In the genomic region with DNA sequence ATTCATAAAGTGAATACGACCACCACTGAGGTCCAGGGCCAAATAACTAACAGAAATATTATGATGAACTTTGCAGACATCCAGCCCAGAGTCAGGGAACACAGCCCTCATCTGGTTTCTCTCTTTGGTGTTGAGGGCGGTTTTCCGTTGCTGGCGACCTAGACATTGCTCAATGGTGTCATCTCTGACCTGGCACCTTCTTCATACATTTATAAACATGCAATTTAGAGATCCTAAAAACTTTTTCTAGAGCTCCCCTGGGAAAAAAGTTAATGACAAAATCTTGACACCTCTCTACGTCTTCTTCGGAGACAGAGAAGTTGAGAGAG, we compare ENCODE assay signal across 9 cellular contexts. TPM values are rescaled to one million over a fixed set of nuclear protein-coding genes. Genes with fewer than 3 reads are reported as not detected.
A peak's percentile ranks its signal among the peaks of the same experiment; 100 is the strongest.
DNase-seq lines count a peak whose midpoint lies in the region; ATAC-seq, FAIRE-seq and TF ChIP-seq lines count a peak whose summit lies in the region.
"Had no signal": no experiment of that assay in that cellular context is flagged by ENCODE, and none has a peak within 500 bp of the region (broad histone marks: within the 10 kb centered on the region; RNA-seq: fewer than 3 reads in every experiment).

No MANE protein-coding gene starts in this region.

- H3K27me3 ChIP-seq in DND-41 (ENCODE audit: insufficient read depth, low read length, poor library complexity) (peaks cover 20% of the 10 kb centered on the region), PC-3 (ENCODE audit: low read length) (no peaks in the 10 kb centered on the region), H1 (replicated peaks in 1 of 4; ENCODE audit: control insufficient read depth in 3 of 4, extremely low read depth in 1 of 4, insufficient read depth in 3 of 4, low read length in 3 of 4) (no peaks in the 10 kb centered on the region), neural progenitor cell (no peaks in the 10 kb centered on the region)

- no peak for FAIRE-seq in H1 (lab: Jason Lieb, UNC)

- H3K4me1 Mint-ChIP-seq in neural progenitor cell: peaks cover 29% of the 10 kb centered on the region

- H3K27me3 Mint-ChIP-seq in neural progenitor cell (ENCODE audit: insufficient read depth, low read depth): peaks cover 4% of the 10 kb centered on the region

- peaks cover 24% of the 10 kb centered on the region for H3K79me2 ChIP-seq in DND-41 (ENCODE audit: insufficient read depth, low read length)
- H3K79me2 ChIP-seq in PC-3 (ENCODE audit: low read length): peaks cover 11% of the 10 kb centered on the region; the same call in 1 of the 2 replicates
- peaks cover 18 to 46% of the 10 kb centered on the region in 2 experiments for H3K79me2 ChIP-seq in H1 (ENCODE audit: control insufficient read depth in 1 of 2, insufficient read depth in 2 of 2, low read length in 2 of 2)
- peaks cover 47% of the 10 kb centered on the region for H3K79me2 ChIP-seq in neural progenitor cell (ENCODE audit: low read depth)

- no peaks in the 10 kb centered on the region for H3F3A ChIP-seq in PC-3 (ENCODE audit: low read length, unreplicated experiment)
- peaks cover 19% of the 10 kb centered on the region for H3F3A ChIP-seq in neural progenitor cell (ENCODE audit: low read depth)

- WGBS in H1 (ENCODE audit: extremely low coverage in 1 of 2, insufficient coverage in 1 of 2, insufficient read length in 1 of 2, insufficient replicate concordance in 2 of 2, low coverage in 1 of 2, low lambda C conversion rate in 2 of 2, missing lambda C conversion rate in 1 of 2), 2 experiments: 40% methylated on average over 6 of the region's 6 CpGs; no CpG with 5 or more reads in 1 of the 2 experiments

- peaks cover 4% of the 10 kb centered on the region for H3K36me3 Mint-ChIP-seq in neural progenitor cell

- H2BK20ac ChIP-seq in H1 (ENCODE audit: low read length): no peak overlapping the region

- H2BK120ac ChIP-seq in H1 (replicated peaks; ENCODE audit: low read depth, low read length): no peak overlapping the region

- H4K5ac ChIP-seq in H1 (ENCODE audit: insufficient read length, low read depth, low read length): no peak overlapping the region

- no peak overlapping the region for H3K14ac ChIP-seq in H1 (ENCODE audit: insufficient read length)

- H3K56ac ChIP-seq in H1 (replicated peaks; ENCODE audit: insufficient read length, low read depth, low read length): no peak overlapping the region

- intact Hi-C loops in PC-3 (cut with micrococcal nuclease): loop anchor here (1.0 kb wide), 1 partner anchor 40 kb away; no protein-coding TSS in a partner anchor

- peaks cover 13% of the 10 kb centered on the region for H3K23me2 ChIP-seq in H1 (ENCODE audit: low read depth, low read length)

- POLR2A ChIA-PET in PC-3 (lab: Charles Lee; ENCODE audit: unreplicated experiment): interaction anchor here (0.7 kb wide), 1 partner anchor 40 kb away, joined by 4 read pairs; no protein-coding TSS in a partner anchor
- POLR2A ChIA-PET in H1 (lab: Charles Lee; ENCODE audit: partially characterized antibody): interaction anchor here (0.6 to 2.2 kb wide), 19 partner anchors 9 to 267 kb away, joined by 3 to 55 read pairs (median 4); partner anchors contain the start of genes DNA2 and SLC25A16

- H3K9ac ChIP-seq in DND-41 (ENCODE audit: low read depth, low read length) (peak overlapping the region; percentile 89), PC-3 (ENCODE audit: low read length) (no peak overlapping the region), H1 (replicated peaks in 1 of 4; ENCODE audit: extremely low read depth in 1 of 4, low read depth in 3 of 4, low read length in 3 of 4) (no peak overlapping the region), neural progenitor cell (no peak overlapping the region)

- DNase-seq in DND-41 (no peak), PC-3 (no peak), H1 (ENCODE audit: low read depth in 1 of 2, low spot score in 2 of 2) (no peak), neural progenitor cell (ENCODE audit: low spot score) (no peak), NAMALWA (ENCODE audit: low spot score) (no peak), T1000 (lab: John Stamatoyannopoulos, UW) (no peak), NCI-H69 (lab: John Stamatoyannopoulos, UW) (no peak)

- H3K4me1 ChIP-seq in DND-41 (ENCODE audit: insufficient read depth, low read length): peaks cover 45% of the 10 kb centered on the region
- no peaks in the 10 kb centered on the region for H3K4me1 ChIP-seq in PC-3 (ENCODE audit: insufficient read depth, low read length)
- H3K4me1 ChIP-seq in H1 (replicated peaks in 1 of 4; ENCODE audit: control insufficient read depth in 3 of 4, insufficient read depth in 4 of 4, low read length in 3 of 4): peaks cover 0 to 13% (median 2%) of the 10 kb centered on the region in 4 experiments; a peak in 3 of 7 replicates
- peaks cover 13% of the 10 kb centered on the region for H3K4me1 ChIP-seq in neural progenitor cell
- H3K4me1 ChIP-seq: foreskin keratinocyte had no signal

- H3K9me3 ChIP-seq in DND-41 (ENCODE audit: insufficient read depth, low read length, severe bottlenecking) (no peaks in the 10 kb centered on the region), PC-3 (ENCODE audit: low read length) (no peaks in the 10 kb centered on the region), H1 (ENCODE audit: insufficient read depth in 2 of 2, low read depth in 1 of 2, low read length in 1 of 2) (no peaks in the 10 kb centered on the region), neural progenitor cell (ENCODE audit: low read depth) (no peaks in the 10 kb centered on the region)

- no peaks in the 10 kb centered on the region for H3K9me3 Mint-ChIP-seq in neural progenitor cell

- H3K4me3 Mint-ChIP-seq in neural progenitor cell: peak overlapping the region; percentile 95

- no peak overlapping the region for H2AK5ac ChIP-seq in H1 (ENCODE audit: low read depth, low read length)

- no peak for TF ChIP-seq EP300 in H1 (IDR thresholded peaks at IDR 0.05; ENCODE audit: borderline replicate concordance in 1 of 2, low read depth in 2 of 2, low read length in 2 of 2)

- H4K8ac ChIP-seq in H1 (ENCODE audit: extremely low read depth, insufficient read depth, low read length): no peak overlapping the region

- ATAC-seq in DND-41 (ENCODE audit: insufficient read depth, low read depth): peak; percentile 12; the same call in 2 of the 3 replicates
- ATAC-seq in PC-3: peak; percentile 40
- ATAC-seq in GM18873 (IDR thresholded peaks at IDR 0.05; ENCODE audit: low FRiP score, unreplicated experiment): no peak

- H3K23ac ChIP-seq in H1 (ENCODE audit: insufficient read length): no peak overlapping the region

- H3K4me2 ChIP-seq in DND-41 (ENCODE audit: insufficient read depth, low read length) (peak overlapping the region; percentile 76), PC-3 (ENCODE audit: low read length) (peak overlapping the region; percentile 92), H1 (ENCODE audit: insufficient read depth in 1 of 2, low read depth in 2 of 2, low read length in 2 of 2) (peak overlapping the region; percentile 84 to 91), neural progenitor cell (peak overlapping the region; percentile 100)

- H3K27ac Mint-ChIP-seq in neural progenitor cell: peak overlapping the region; percentile 4

- H4K20me1 ChIP-seq in DND-41 (ENCODE audit: insufficient read depth, low read length): no peaks in the 10 kb centered on the region
- H4K20me1 ChIP-seq in PC-3 (ENCODE audit: low read length): no peaks in the 10 kb centered on the region
- H4K20me1 ChIP-seq in H1 (replicated peaks in 1 of 2; ENCODE audit: control insufficient read depth in 1 of 2, insufficient read depth in 2 of 2, low read length in 2 of 2): peaks cover 0 to 2% of the 10 kb centered on the region in 2 experiments
- peaks cover 23% of the 10 kb centered on the region for H4K20me1 ChIP-seq in neural progenitor cell (ENCODE audit: low read depth)

- no peak for TF ChIP-seq RAD21 in H1 (IDR thresholded peaks at IDR 0.05 in 1 of 2, conservative IDR thresholded peaks at IDR 0.05 in 1 of 2; ENCODE audit: low read depth in 2 of 2, low read length in 2 of 2)

- H3K4ac ChIP-seq in H1 (replicated peaks; ENCODE audit: insufficient read length, low read depth, low read length): no peak overlapping the region

- CTCF ChIA-PET in PC-3 (lab: Charles Lee) (interaction anchor here (0.6 to 1.0 kb wide), 3 partner anchors 9 to 79 kb away, joined by 3 to 5 read pairs (median 4); no protein-coding TSS in a partner anchor), H1 (lab: Charles Lee; ENCODE audit: partially characterized antibody) (interaction anchor here (0.6 to 1.4 kb wide), 5 partner anchors 9 to 1313 kb away, joined by 3 to 6 read pairs (median 4); no protein-coding TSS in a partner anchor)

- H4K91ac ChIP-seq in H1 (replicated peaks; ENCODE audit: insufficient read length, low read length): no peak overlapping the region

- H3K18ac ChIP-seq in H1 (ENCODE audit: extremely low read depth, low read length): no peak overlapping the region

- H3K79me1 ChIP-seq in H1 (ENCODE audit: low read depth, low read length): peaks cover 3% of the 10 kb centered on the region; the same call in 1 of the 2 replicates

- no peaks in the 10 kb centered on the region for H3K9me2 ChIP-seq in PC-3 (replicated peaks; ENCODE audit: low read length)

- H2BK15ac ChIP-seq in H1 (ENCODE audit: low read length): no peak overlapping the region

- H2BK12ac ChIP-seq in H1 (ENCODE audit: low read depth, low read length): no peak overlapping the region

- no peak for TF ChIP-seq POLR2A in H1 (IDR thresholded peaks at IDR 0.05; ENCODE audit: control extremely low read depth in 1 of 2, low read depth in 2 of 2, low read length in 2 of 2)

- H2BK5ac ChIP-seq in H1 (ENCODE audit: low read depth, low read length): peak overlapping the region; percentile 16; the same call in 1 of the 2 replicates

- H3K36me3 ChIP-seq in DND-41 (ENCODE audit: insufficient read depth, low read length): no peaks in the 10 kb centered on the region; the same call in 1 of the 2 replicates
- no peaks in the 10 kb centered on the region for H3K36me3 ChIP-seq in PC-3 (ENCODE audit: low read depth, low read length)
- 0 out of 8 replicates have a peak, but pooled peaks cover 0 to 3% (median 0%) of the 10 kb centered on the region in 4 experiments for H3K36me3 ChIP-seq in H1 (ENCODE audit: control insufficient read depth in 2 of 4, insufficient read depth in 4 of 4, low read length in 3 of 4)
- H3K36me3 ChIP-seq in neural progenitor cell: no peaks in the 10 kb centered on the region

- BruUV-seq in PC-3 (replicated peaks; lab: Mats Ljungman, UMichigan): no TSS peak

- H3K27ac ChIP-seq in DND-41 (ENCODE audit: low read length) (peak overlapping the region; percentile 57; the same call in 1 of the 2 replicates), PC-3 (ENCODE audit: low read length) (no peak overlapping the region), H1 (ENCODE audit: low read depth, low read length) (no peak overlapping the region), neural progenitor cell (no peak overlapping the region)
- H3K27ac ChIP-seq: foreskin keratinocyte had no signal

- no peak for TF ChIP-seq CTCF in DND-41 (IDR thresholded peaks at IDR 0.05; ENCODE audit: borderline replicate concordance, extremely low read depth, low read length, poor library complexity, severe bottlenecking)
- TF ChIP-seq CTCF in PC-3 (conservative IDR thresholded peaks at IDR 0.05; ENCODE audit: low read depth, low read length): no peak
- no peak for TF ChIP-seq CTCF in H1 (IDR thresholded peaks at IDR 0.05; ENCODE audit: control extremely low read depth in 1 of 3, insufficient read depth in 1 of 3, low read depth in 1 of 3, low read length in 3 of 3)
- no peak for TF ChIP-seq CTCF in neural progenitor cell (IDR thresholded peaks at IDR 0.05)

- H3K4me3 ChIP-seq in DND-41 (ENCODE audit: low read depth in 1 of 2, low read length in 2 of 2) (peak overlapping the region; percentile 67 to 97; a peak in 3 of 4 replicates), PC-3 (ENCODE audit: low read length) (peak overlapping the region; percentile 96), H1 (ENCODE audit: extremely low read depth in 1 of 4, insufficient read depth in 2 of 4, low read depth in 3 of 4, low read length in 4 of 4) (peak overlapping the region; percentile 88 to 98 (median 94)), neural progenitor cell (peak overlapping the region; percentile 89)

- H2AFZ ChIP-seq in DND-41 (ENCODE audit: low read depth, low read length) (peak overlapping the region; percentile 95), PC-3 (ENCODE audit: low read length) (peak overlapping the region; percentile 97), H1 (ENCODE audit: low read length) (0 out of 2 replicates have a peak overlapping the region, but pooled peaks have one; percentile 7), neural progenitor cell (replicated peaks) (peak overlapping the region; percentile 4)

RNA-seq across cellular contexts. Expression of gene TET1, which starts 0.3 kb away (rescaled TPM):
- total RNA-seq in PC-3 (2014; rRNA removed) (2.3 and 3.0 TPM in 2 replicates), neural progenitor cell (ENCODE audit: low replicate concordance) (47.9 and 67.3 TPM in 2 replicates)
- total RNA-seq in H1 (2021; fragmentation: NEBNext Ultra II Directional; extraction: Animal tissue kit (Norgen Biotek cat#: 25700)): 68.5 and 69.3 TPM in 2 replicates
- 10.3 and 15.2 TPM in 2 replicates for polyA plus RNA-seq in H1 (2011; rRNA removed)
- 12.2 TPM for polyA plus RNA-seq in H1 (2011; cell fraction: cytosol; rRNA removed)
- 38.0 TPM for polyA plus RNA-seq in H1 (2011; cell fraction: nucleus; rRNA removed)
- polyA plus RNA-seq in H1 (2012, experiment 1 of 2): 14.1 to 23.4 TPM (median 18.2 TPM) in 4 replicates
- 1.4 TPM for polyA plus RNA-seq in H1 (2012, experiment 2 of 2)
- 33.6 TPM for polyA plus RNA-seq in H1 (2013, experiment 1 of 2)
- polyA plus RNA-seq in H1 (2013, experiment 2 of 2): 28.9 TPM
- 108 and 130 TPM in 2 replicates for polyA minus RNA-seq in H1 (2011; rRNA and poly(A)+ RNA removed)
- polyA minus RNA-seq in H1 (2011; cell fraction: cytosol; rRNA and poly(A)+ RNA removed): 44.9 TPM
- 245 TPM for polyA minus RNA-seq in H1 (2011; cell fraction: nucleus; rRNA and poly(A)+ RNA removed)

RNA-seq across cellular contexts. Expression of gene SLC25A16, which starts 32.5 kb away (rescaled TPM):
- total RNA-seq in PC-3 (2014; rRNA removed): 21.9 and 22.0 TPM in 2 replicates
- 9.9 and 12.0 TPM in 2 replicates for total RNA-seq in H1 (2021; fragmentation: NEBNext Ultra II Directional; extraction: Animal tissue kit (Norgen Biotek cat#: 25700))
- 2.9 and 6.6 TPM in 2 replicates for polyA plus RNA-seq in H1 (2011; rRNA removed)
- 5.9 TPM for polyA plus RNA-seq in H1 (2011; cell fraction: cytosol; rRNA removed)
- 4.9 TPM for polyA plus RNA-seq in H1 (2011; cell fraction: nucleus; rRNA removed)
- polyA plus RNA-seq in H1 (2012, experiment 1 of 2): 5.2 to 8.3 TPM (median 5.4 TPM) in 4 replicates
- 2.0 TPM for polyA plus RNA-seq in H1 (2012, experiment 2 of 2)
- 4.8 TPM for polyA plus RNA-seq in H1 (2013, experiment 1 of 2)
- 4.6 TPM for polyA plus RNA-seq in H1 (2013, experiment 2 of 2)
- 8.1 and 8.9 TPM in 2 replicates for polyA minus RNA-seq in H1 (2011; rRNA and poly(A)+ RNA removed)
- 13.1 TPM for polyA minus RNA-seq in H1 (2011; cell fraction: cytosol; rRNA and poly(A)+ RNA removed)
- polyA minus RNA-seq in H1 (2011; cell fraction: nucleus; rRNA and poly(A)+ RNA removed): 10.6 TPM
- 6.5 and 7.7 TPM in 2 replicates for total RNA-seq in neural progenitor cell (ENCODE audit: low replicate concordance)

Comparison
In these comparisons a context has a peak if more than half of its experiments do, and no peak if none do; other contexts are left out.
1. H2AFZ ChIP-seq: peak in every context shown above with its lines; median percentile 97 in PC-3; 95 in DND-41; 7 in H1; 4 in neural progenitor cell.
2. RNA of gene TET1, which starts 0.3 kb away (total RNA-seq): 68.5 to 69.3 TPM in H1 and 47.9 to 67.3 TPM in neural progenitor cell; 2.3 to 3.0 TPM in PC-3; every median in the first group is over 10 times any median in the second.
3. Peak in every context shown above with its lines, with median percentiles within 50 percentile points of each other: H3K4me2 ChIP-seq and H3K4me3 ChIP-seq.